In genomic region chr11:21514298-21514697, GRCh38 we compare ENCODE assay signal across 11 cellular contexts.
DNase-seq lines count a peak whose midpoint lies in the region; ATAC-seq, FAIRE-seq and TF ChIP-seq lines count a peak whose summit lies in the region.
"Had no signal": no experiment of that assay in that cellular context is flagged by ENCODE, and none has a peak within 500 bp of the region (broad histone marks: within the 10 kb centered on the region; RNA-seq: fewer than 3 reads in every experiment).

No MANE protein-coding gene starts in this region.

- H3K9me3 Mint-ChIP-seq in activated T-cell treated with anti-CD3 and anti-CD28 coated beads, Interleukin-2, amount 50 U/mL, for 4 hours = no peaks in the 10 kb centered on the region
- H3K9me3 Mint-ChIP-seq in naive thymus-derived CD4-positive, alpha-beta T cell = peaks cover 0 to 7% (median 0%) of the 10 kb centered on the region in 11 donors

- POLR2A ChIA-PET in A673 (lab: Charles Lee; ENCODE audit: low non-redundant PET) = no interaction called here
- POLR2A ChIA-PET in naive thymus-derived CD4-positive, alpha-beta T cell (lab: Charles Lee) = no interaction called here

- H3K4me1 ChIP-seq in A673 (ENCODE audit: insufficient read depth, low read length, poor library complexity, severe bottlenecking) = no peaks in the 10 kb centered on the region
- no peaks in the 10 kb centered on the region for H3K4me1 ChIP-seq in foreskin keratinocyte
- H3K4me1 ChIP-seq in naive thymus-derived CD4-positive, alpha-beta T cell (ENCODE audit: control insufficient read depth in 2 of 2, insufficient read depth in 2 of 2, low read length in 2 of 2) = no peaks in the 10 kb centered on the region
- H3K4me1 ChIP-seq: BLaER1 treated with 17β-estradiol and CSF1 and Interleukin-3, amounts not matched to agents 10 nM and 100 nM; uterus had no signal

- intact Hi-C loops in A673 (cut with micrococcal nuclease; ENCODE audit: unreplicated experiment) = loop anchor here (5.0 kb wide), 2 partner anchors 618 to 867 kb away; no protein-coding TSS in a partner anchor
- intact Hi-C loops in naive thymus-derived CD4-positive, alpha-beta T cell (cut with micrococcal nuclease) = loop anchor here in 1 of 2 donors (5.0 to 10.0 kb wide), 2 partner anchors 867 to 1389 kb away; no protein-coding TSS in a partner anchor

- FAIRE-seq in H54 (lab: Jason Lieb, UNC) = no peak
- FAIRE-seq: TTC549 had no signal

- in situ Hi-C loops in G401 (cut with HindIII; ENCODE audit: low sequenced_read_pairs) = no loop called here

- no peak for TF ChIP-seq POLR2A in H54 (IDR thresholded peaks at IDR 0.05; ENCODE audit: low read depth, low read length)

- no peak overlapping the region for H3K27ac Mint-ChIP-seq in naive thymus-derived CD4-positive, alpha-beta T cell

- H3K27me3 ChIP-seq in A673 (replicated peaks; ENCODE audit: insufficient read depth, low read depth, low read length, poor library complexity) (no peaks in the 10 kb centered on the region), foreskin keratinocyte (no peaks in the 10 kb centered on the region)
- no peaks in the 10 kb centered on the region for H3K27me3 ChIP-seq in naive thymus-derived CD4-positive, alpha-beta T cell (ENCODE audit: control insufficient read depth in 2 of 2, insufficient read depth in 2 of 2, low read length in 2 of 2)
- H3K27me3 ChIP-seq: BLaER1 treated with 17β-estradiol and CSF1 and Interleukin-3, amounts not matched to agents 10 nM and 100 nM; uterus had no signal

- CTCF ChIA-PET in A673 (lab: Charles Lee) = no interaction called here
- CTCF ChIA-PET in naive thymus-derived CD4-positive, alpha-beta T cell (lab: Charles Lee) = no interaction called here

- peak; percentile 56 for ATAC-seq in foreskin keratinocyte
- ATAC-seq in activated T-cell treated with anti-CD3 and anti-CD28 coated beads, Interleukin-2, amount 50 U/mL, for 4 hours = no peak
- no peak for ATAC-seq in HG03520 (IDR thresholded peaks at IDR 0.05; ENCODE audit: unreplicated experiment)
- no peak for ATAC-seq in naive thymus-derived CD4-positive, alpha-beta T cell

- no peak overlapping the region for H3K4me3 ChIP-seq in A673 (ENCODE audit: low read depth, low read length, poor library complexity, severe bottlenecking)
- H3K4me3 ChIP-seq in naive thymus-derived CD4-positive, alpha-beta T cell (ENCODE audit: low read length) = no peak overlapping the region
- H3K4me3 ChIP-seq: BLaER1 treated with 17β-estradiol and CSF1 and Interleukin-3, amounts not matched to agents 10 nM and 100 nM; uterus had no signal

- no peaks in the 10 kb centered on the region for H3K36me3 ChIP-seq in A673 (ENCODE audit: insufficient read depth, low read length, poor library complexity, severe bottlenecking)
- no peaks in the 10 kb centered on the region for H3K36me3 ChIP-seq in naive thymus-derived CD4-positive, alpha-beta T cell (ENCODE audit: control insufficient read depth in 2 of 3, insufficient read depth in 3 of 3, low read length in 3 of 3)
- H3K36me3 ChIP-seq: BLaER1 treated with 17β-estradiol and CSF1 and Interleukin-3, amounts not matched to agents 10 nM and 100 nM; uterus had no signal

- no peaks in the 10 kb centered on the region for H3K36me3 Mint-ChIP-seq in activated T-cell treated with anti-CD3 and anti-CD28 coated beads, Interleukin-2, amount 50 U/mL, for 4 hours (ENCODE audit: insufficient read depth)
- no peaks in the 10 kb centered on the region for H3K36me3 Mint-ChIP-seq in naive thymus-derived CD4-positive, alpha-beta T cell

- BruUV-seq in A673 (replicated peaks; lab: Mats Ljungman, UMichigan) = no TSS peak

- H3K4me1 Mint-ChIP-seq in activated T-cell treated with anti-CD3 and anti-CD28 coated beads, Interleukin-2, amount 50 U/mL, for 4 hours (ENCODE audit: low read depth) = no peaks in the 10 kb centered on the region
- no peaks in the 10 kb centered on the region for H3K4me1 Mint-ChIP-seq in naive thymus-derived CD4-positive, alpha-beta T cell

- H3K27me3 Mint-ChIP-seq in activated T-cell treated with anti-CD3 and anti-CD28 coated beads, Interleukin-2, amount 50 U/mL, for 4 hours (ENCODE audit: low read depth) = no peaks in the 10 kb centered on the region
- H3K27me3 Mint-ChIP-seq in naive thymus-derived CD4-positive, alpha-beta T cell = no peaks in the 10 kb centered on the region

- no peak overlapping the region for H3K4me3 Mint-ChIP-seq in activated T-cell treated with anti-CD3 and anti-CD28 coated beads, Interleukin-2, amount 50 U/mL, for 4 hours
- no peak overlapping the region for H3K4me3 Mint-ChIP-seq in naive thymus-derived CD4-positive, alpha-beta T cell

- DNase-seq in A673 (ENCODE audit: low spot score) = peak; percentile 17
- peak; percentile 1 for DNase-seq in H54 (ENCODE audit: insufficient read length, low spot score)
- DNase-seq in NCI-H82 (lab: John Stamatoyannopoulos, UW) = peak; percentile 55
- DNase-seq in foreskin keratinocyte = peak; percentile 5 to 23
- no peak for DNase-seq in activated T-cell treated with anti-CD3 and anti-CD28 coated beads, Interleukin-2, amount 50 U/mL, for 4 hours
- no peak for DNase-seq in G401 (ENCODE audit: low spot score)
- no peak for DNase-seq in naive thymus-derived CD4-positive, alpha-beta T cell
- DNase-seq: uterus had no signal

- TF ChIP-seq CTCF in A673 (conservative IDR thresholded peaks at IDR 0.05; ENCODE audit: low read depth, low read length) (peak; percentile 58), foreskin keratinocyte (conservative IDR thresholded peaks at IDR 0.05) (peak; percentile 70)

- H3K27ac ChIP-seq in A673 (ENCODE audit: low read depth, low read length, poor library complexity, severe bottlenecking) (no peak overlapping the region), foreskin keratinocyte (no peak overlapping the region)
- H3K27ac ChIP-seq in naive thymus-derived CD4-positive, alpha-beta T cell (ENCODE audit: low read depth, low read length) = no peak overlapping the region
- H3K27ac ChIP-seq: BLaER1 treated with 17β-estradiol and CSF1 and Interleukin-3, amounts not matched to agents 10 nM and 100 nM; uterus had no signal

- H3K9me3 ChIP-seq in A673 (ENCODE audit: low read depth, low read length, poor library complexity, severe bottlenecking) = no peaks in the 10 kb centered on the region
- no peaks in the 10 kb centered on the region for H3K9me3 ChIP-seq in naive thymus-derived CD4-positive, alpha-beta T cell (ENCODE audit: control insufficient read depth in 2 of 3, low read length in 3 of 3)
- H3K9me3 ChIP-seq: BLaER1 treated with 17β-estradiol and CSF1 and Interleukin-3, amounts not matched to agents 10 nM and 100 nM; uterus had no signal

Comparison
In these comparisons a context has a peak if more than half of its experiments do, and no peak if none do; other contexts are left out.
1. DNase-seq: peak in A673 (single experiment), H54 (single experiment), NCI-H82 (single experiment) and foreskin keratinocyte (2 of 2); none in activated T-cell treated with anti-CD3 and anti-CD28 coated beads, Interleukin-2, amount 50 U/mL, for 4 hours (single experiment), G401 (single experiment) and naive thymus-derived CD4-positive, alpha-beta T cell (0 of 9).